Comparison of ENCODE assay signal across 8 cellular contexts in the genomic region with DNA sequence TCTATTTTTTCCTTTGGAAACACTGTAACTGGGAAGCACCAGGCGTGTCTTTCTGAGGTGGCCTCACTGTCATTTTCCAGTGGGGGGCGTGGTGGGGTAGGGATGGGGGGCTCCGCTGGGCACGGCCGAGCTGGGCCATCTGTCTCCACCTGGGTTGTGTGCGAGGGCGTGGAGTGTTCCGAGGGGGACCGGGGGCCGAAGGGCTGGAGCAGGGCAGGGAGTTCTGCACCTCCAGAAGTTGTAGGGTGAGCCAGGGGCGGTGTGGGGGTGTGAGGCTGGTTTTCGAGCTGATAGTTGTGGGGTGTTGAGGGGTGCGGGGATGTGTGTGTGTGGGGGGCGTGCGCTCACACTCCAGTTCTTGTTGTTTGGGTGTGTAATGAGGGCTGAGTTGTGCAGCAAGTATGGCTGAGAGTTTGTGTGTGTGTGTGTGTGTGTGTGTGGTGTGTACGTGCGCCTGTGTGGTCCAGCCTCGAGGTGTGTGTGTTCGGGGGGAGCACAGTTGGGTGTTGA. TPM values are rescaled to one million over a fixed set of nuclear protein-coding genes. Genes with fewer than 3 reads are reported as not detected.
A peak's percentile ranks its signal among the peaks of the same experiment; 100 is the strongest.
DNase-seq lines count a peak whose midpoint lies in the region; ATAC-seq, FAIRE-seq and TF ChIP-seq lines count a peak whose summit lies in the region.

No MANE protein-coding gene starts in this region.

- H4K20me1 ChIP-seq in BLaER1, result peaks cover 22% of the 10 kb centered on the region
- H4K20me1 ChIP-seq in endothelial cell of umbilical vein (replicated peaks; ENCODE audit: control insufficient read depth, extremely low read depth, insufficient read depth, low read length), result no peaks in the 10 kb centered on the region

- peak overlapping the region; percentile 92 for H3K27ac ChIP-seq in BLaER1
- H3K27ac ChIP-seq in endothelial cell of umbilical vein (ENCODE audit: insufficient read depth, low read depth, low read length), result peak overlapping the region; percentile 81

- H3K4me1 Mint-ChIP-seq in nephron, result peaks cover 42% of the 10 kb centered on the region

- TF ChIP-seq CTCF in endothelial cell of umbilical vein (IDR thresholded peaks at IDR 0.05; ENCODE audit: extremely low read depth in 1 of 2, insufficient read depth in 1 of 2, low read depth in 1 of 2, low read length in 2 of 2) (no peak), nephron (IDR thresholded peaks at IDR 0.05; ENCODE audit: unreplicated experiment in 3 of 3) (no peak)

- in situ Hi-C loops in ACHN (cut with HindIII; ENCODE audit: low pct_ligation_motif_present, low pct_unique_long_range_greater_than_20kb, low sequenced_read_pairs), result no loop called here

- H2AFZ ChIP-seq in endothelial cell of umbilical vein (ENCODE audit: low read depth, low read length), result peak overlapping the region; percentile 98

- H3K4me3 ChIP-seq in BLaER1 (peak overlapping the region; percentile 84), NT2/D1 (ENCODE audit: insufficient read length, low read depth) (peak overlapping the region; percentile 92), endothelial cell of umbilical vein (replicated peaks in 1 of 3; ENCODE audit: insufficient read depth in 1 of 3, low read depth in 1 of 3, low read length in 3 of 3) (peak overlapping the region; percentile 55 to 87 (median 74))

- H3K27ac Mint-ChIP-seq in nephron, result peak overlapping the region; percentile 96 to 100 (median 98)

- H3K9me3 ChIP-seq in BLaER1, result no peaks in the 10 kb centered on the region
- H3K9me3 ChIP-seq in NT2/D1 (ENCODE audit: insufficient read depth, low read length), result no peaks in the 10 kb centered on the region
- H3K9me3 ChIP-seq in endothelial cell of umbilical vein (replicated peaks; ENCODE audit: control insufficient read depth, insufficient read depth, low read length), result no peaks in the 10 kb centered on the region

- H3K27me3 Mint-ChIP-seq in nephron (ENCODE audit: low read depth), result peaks cover 4% of the 10 kb centered on the region

- no peaks in the 10 kb centered on the region for H3K9me1 ChIP-seq in endothelial cell of umbilical vein (replicated peaks; ENCODE audit: control insufficient read depth, extremely low read depth, insufficient read depth, low read length)

- H3K4me3 Mint-ChIP-seq in nephron, result peak overlapping the region; percentile 89 to 95 (median 94)

- CTCF ChIA-PET in endothelial cell of umbilical vein (lab: Charles Lee), result interaction anchor here (1.3 to 4.2 kb wide), 5 partner anchors 69 to 293 kb away, joined by 3 to 154 read pairs (median 36); partner anchors contain the start of genes RTN4RL2 and UBE2L6

- H3K27me3 ChIP-seq in BLaER1, result no peaks in the 10 kb centered on the region
- no peaks in the 10 kb centered on the region for H3K27me3 ChIP-seq in NT2/D1 (ENCODE audit: insufficient read depth, insufficient read length)
- H3K27me3 ChIP-seq in endothelial cell of umbilical vein (ENCODE audit: control insufficient read depth in 2 of 2, insufficient read depth in 2 of 2, low read length in 2 of 2), result peaks cover 0 to 7% of the 10 kb centered on the region in 2 experiments

- no TSS peak for BruUV-seq in endothelial cell of umbilical vein (replicated peaks; lab: Mats Ljungman, UMichigan)

- FAIRE-seq in endothelial cell of umbilical vein (lab: Jason Lieb, UNC), result peak; percentile 47

- no peaks in the 10 kb centered on the region for H3K9me3 Mint-ChIP-seq in nephron

- H3K79me2 ChIP-seq in endothelial cell of umbilical vein (ENCODE audit: control insufficient read depth, insufficient read depth, low read length), result peaks cover 18% of the 10 kb centered on the region

- intact Hi-C loops in endothelial cell of umbilical vein (cut with micrococcal nuclease), result loop anchor here (1.0 to 2.0 kb wide), 3 partner anchors 18 to 214 kb away; partner anchors contain the start of gene CLP1

- dilution Hi-C loops in endothelial cell of umbilical vein (cut with MboI; ENCODE audit: extremely low pct_ligation_motif_present, low sequenced_read_pairs), result no loop called here

- peaks cover 54% of the 10 kb centered on the region for H3K4me1 ChIP-seq in BLaER1
- H3K4me1 ChIP-seq in NT2/D1 (ENCODE audit: insufficient read depth, insufficient read length), result peaks cover 9% of the 10 kb centered on the region
- H3K4me1 ChIP-seq in endothelial cell of umbilical vein (ENCODE audit: control insufficient read depth, extremely low read depth, insufficient read depth, low read length), result peaks cover 24% of the 10 kb centered on the region

- no peak for ATAC-seq in HG03521 (IDR thresholded peaks at IDR 0.05; ENCODE audit: unreplicated experiment)
- no peak for ATAC-seq in GM19395 (IDR thresholded peaks at IDR 0.05; ENCODE audit: unreplicated experiment)

- H3K9ac ChIP-seq in BLaER1, result peak overlapping the region; percentile 92
- peak overlapping the region; percentile 95 for H3K9ac ChIP-seq in NT2/D1 (ENCODE audit: insufficient read length, low read depth)
- H3K9ac ChIP-seq in endothelial cell of umbilical vein (replicated peaks; ENCODE audit: extremely low read depth, insufficient read depth, low read length), result peak overlapping the region; percentile 89

- DNase-seq in NT2/D1 (ENCODE audit: low read depth, low spot score) (no peak), endothelial cell of umbilical vein (ENCODE audit: low read depth, low spot score) (no peak), ACHN (no peak), NCI-H2107 treated with DMSO at 0.1 percent for 48 hours (lab: John Stamatoyannopoulos, UW; ENCODE audit: unreplicated experiment) (no peak)

- TF ChIP-seq POLR2A in endothelial cell of umbilical vein (IDR thresholded peaks at IDR 0.05; ENCODE audit: low read depth, low read length), result no peak

- H3K36me3 ChIP-seq in BLaER1 (peaks cover 12% of the 10 kb centered on the region; the same call in 1 of the 2 replicates), NT2/D1 (ENCODE audit: insufficient read depth, insufficient read length, low read length) (peaks cover 39% of the 10 kb centered on the region), endothelial cell of umbilical vein (ENCODE audit: control insufficient read depth in 2 of 2, extremely low read depth in 1 of 2, insufficient read depth in 2 of 2, low read length in 2 of 2) (no peaks in the 10 kb centered on the region)

- POLR2A ChIA-PET in endothelial cell of umbilical vein (lab: Charles Lee), result interaction anchor here (0.6 kb wide), 1 partner anchor 366 kb away, joined by 3 read pairs; no protein-coding TSS in a partner anchor

- H3K4me2 ChIP-seq in BLaER1 (peak overlapping the region; percentile 93), endothelial cell of umbilical vein (ENCODE audit: insufficient read depth, low read length) (peak overlapping the region; percentile 92)

- peaks cover 19% of the 10 kb centered on the region for H3K36me3 Mint-ChIP-seq in nephron (ENCODE audit: low read depth)

TF ChIP-seq in endothelial cell of umbilical vein, 7 proteins besides CTCF, POLR2A, EP300 and RAD21 (continues in another document):
- TF ChIP-seq GATA2 (IDR thresholded peaks at IDR 0.05; ENCODE audit: insufficient read depth, insufficient read length, low read depth, low read length) (no peak), MYC (IDR thresholded peaks at IDR 0.05; ENCODE audit: low read depth, low read length) (no peak), JUN (IDR thresholded peaks at IDR 0.05; ENCODE audit: borderline replicate concordance, insufficient read depth, insufficient read length, low read depth) (no peak), POLR2AphosphoS5 (IDR thresholded peaks at IDR 0.05; ENCODE audit: insufficient read depth, low read depth, low read length) (no peak)

RNA-seq across cellular contexts. Expression of gene YPEL4, which starts 10.8 kb away (rescaled TPM):
- total RNA-seq in endothelial cell of umbilical vein, result 0.24 and 0.30 TPM in 2 replicates
- 0.03 and 0.06 TPM in 2 replicates for polyA plus RNA-seq in endothelial cell of umbilical vein
- 0.04 and 0.05 TPM in 2 replicates for polyA plus RNA-seq in endothelial cell of umbilical vein (2011; cell fraction: cytosol; rRNA removed)
- polyA plus RNA-seq in endothelial cell of umbilical vein (2011; cell fraction: nucleus; rRNA removed), result 0.34 and 0.39 TPM in 2 replicates
- polyA plus RNA-seq in endothelial cell of umbilical vein (2012), result 0.13 and 0.35 TPM in 2 replicates
- 0.17 TPM in 1 of 2 replicates, not detected in the other for polyA minus RNA-seq in endothelial cell of umbilical vein
- polyA minus RNA-seq in endothelial cell of umbilical vein (2011; cell fraction: cytosol; rRNA and poly(A)+ RNA removed), result not detected
- polyA minus RNA-seq in endothelial cell of umbilical vein (2011; cell fraction: nucleus; rRNA and poly(A)+ RNA removed), result 0.19 and 0.24 TPM in 2 replicates

RNA-seq across cellular contexts. Expression of gene CLP1, which starts 18.7 kb away (rescaled TPM):
- total RNA-seq in endothelial cell of umbilical vein, result 17.9 and 20.9 TPM in 2 replicates
- 19.4 and 20.8 TPM in 2 replicates for polyA plus RNA-seq in endothelial cell of umbilical vein
- 22.1 and 25.0 TPM in 2 replicates for polyA plus RNA-seq in endothelial cell of umbilical vein (2011; cell fraction: cytosol; rRNA removed)
- polyA plus RNA-seq in endothelial cell of umbilical vein (2011; cell fraction: nucleus; rRNA removed), result 20.3 and 20.9 TPM in 2 replicates
- polyA plus RNA-seq in endothelial cell of umbilical vein (2012), result 19.1 and 25.1 TPM in 2 replicates
- 25.3 and 34.8 TPM in 2 replicates for polyA minus RNA-seq in endothelial cell of umbilical vein
- polyA minus RNA-seq in endothelial cell of umbilical vein (2011; cell fraction: cytosol; rRNA and poly(A)+ RNA removed), result 11.5 TPM
- 6.2 and 9.1 TPM in 2 replicates for polyA minus RNA-seq in endothelial cell of umbilical vein (2011; cell fraction: nucleus; rRNA and poly(A)+ RNA removed)

RNA-seq across cellular contexts. Expression of gene ZDHHC5, which starts 29.0 kb away (rescaled TPM):
- total RNA-seq in endothelial cell of umbilical vein, result 67.4 and 74.0 TPM in 2 replicates
- polyA plus RNA-seq in endothelial cell of umbilical vein, result 52.9 and 61.1 TPM in 2 replicates
- polyA plus RNA-seq in endothelial cell of umbilical vein (2011; cell fraction: cytosol; rRNA removed), result 49.5 and 54.7 TPM in 2 replicates
- polyA plus RNA-seq in endothelial cell of umbilical vein (2011; cell fraction: nucleus; rRNA removed), result 58.1 and 61.0 TPM in 2 replicates
- 54.9 and 55.5 TPM in 2 replicates for polyA plus RNA-seq in endothelial cell of umbilical vein (2012)
- polyA minus RNA-seq in endothelial cell of umbilical vein, result 110 and 138 TPM in 2 replicates
- polyA minus RNA-seq in endothelial cell of umbilical vein (2011; cell fraction: cytosol; rRNA and poly(A)+ RNA removed), result 31.7 TPM
- 34.6 and 49.5 TPM in 2 replicates for polyA minus RNA-seq in endothelial cell of umbilical vein (2011; cell fraction: nucleus; rRNA and poly(A)+ RNA removed)

RNA-seq across cellular contexts. Expression of gene SERPING1, which starts 41.4 kb away (rescaled TPM):
- total RNA-seq in endothelial cell of umbilical vein, result not detected in 2 replicates
- 0.30 TPM in 1 of 2 replicates, not detected in the other for polyA plus RNA-seq in endothelial cell of umbilical vein
- 0.08 TPM in 1 of 2 replicates, not detected in the other for polyA plus RNA-seq in endothelial cell of umbilical vein (2011; cell fraction: cytosol; rRNA removed)
- polyA plus RNA-seq in endothelial cell of umbilical vein (2011; cell fraction: nucleus; rRNA removed), result 0.16 TPM in 1 of 2 replicates, not detected in the other
- 0.12 and 1.0 TPM in 2 replicates for polyA plus RNA-seq in endothelial cell of umbilical vein (2012)
- not detected in 2 replicates for polyA minus RNA-seq in endothelial cell of umbilical vein
- not detected for polyA minus RNA-seq in endothelial cell of umbilical vein (2011; cell fraction: cytosol; rRNA and poly(A)+ RNA removed)
- polyA minus RNA-seq in endothelial cell of umbilical vein (2011; cell fraction: nucleus; rRNA and poly(A)+ RNA removed), result not detected in 2 replicates
